In genomic region chr7:25522727-25523126, GRCh38 we compare ENCODE assay signal across 25 cellular contexts.
"Had no signal": no experiment of that assay in that cellular context is flagged by ENCODE, and none has a peak within 500 bp of the region (broad histone marks: within the 10 kb centered on the region; RNA-seq: fewer than 3 reads in every experiment).

No MANE protein-coding gene starts in this region.

- DNase-seq: activated B cell treated with CpG ODN at 0.5 μM for 24 hours; activated CD4-positive, alpha-beta T cell treated with anti-CD3 and anti-CD28 coated beads for 4 hours; activated CD8-positive, alpha-beta memory T cell treated with anti-CD3 and anti-CD28 coated beads for 24 hours; activated CD8-positive, alpha-beta memory T cell treated with anti-CD3 and anti-CD28 coated beads, Interleukin-2, amount 50 U/mL, for 4 hours; activated T-cell treated with anti-CD3 and anti-CD28 coated beads, Interleukin-2, amount 50 U/mL, for 24 hours; amygdala; colonic mucosa; dorsolateral prefrontal cortex; esophagus squamous epithelium; gastrocnemius medialis; hippocampal formation; left ventricle myocardium superior; mammary epithelial cell; natural killer cell; retina; sigmoid colon; stimulated activated CD4-positive, alpha-beta T cell treated with anti-CD3 and anti-CD28 coated beads, Interleukin-15, amount 100 ng/mL, for 24 hours; stimulated activated naive B cell treated with anti-CD40 and anti-IgM and Interleukin-4, amounts not matched to agents 10 μg/mL and 1 μg/mL and 100 μg/mL, for 72 hours; T-helper 9 cell had no signal

- H3K27ac ChIP-seq: colonic mucosa, dorsolateral prefrontal cortex, esophagus squamous epithelium, gastrocnemius medialis, sigmoid colon, thoracic aorta, vagina had no signal

- H3K4me1 Mint-ChIP-seq: natural killer cell had no signal

- ATAC-seq: gastrocnemius medialis; left ventricle myocardium superior; natural killer cell; stimulated activated naive B cell treated with anti-CD40 and anti-IgM and Interleukin-4, amounts not matched to agents 10 μg/mL and 1 μg/mL and 100 μg/mL, for 72 hours had no signal

- H3K9me3 Mint-ChIP-seq: activated B cell treated with CpG ODN at 0.5 μM for 24 hours; activated T-cell treated with anti-CD3 and anti-CD28 coated beads, Interleukin-2, amount 50 U/mL, for 24 hours; mesothelial cell of epicardium; natural killer cell had no signal

- H3K27ac Mint-ChIP-seq: activated B cell treated with CpG ODN at 0.5 μM for 24 hours; activated T-cell treated with anti-CD3 and anti-CD28 coated beads, Interleukin-2, amount 50 U/mL, for 24 hours; mesothelial cell of epicardium; natural killer cell; progenitor cell of endocrine pancreas; stimulated activated naive B cell treated with anti-CD40 and anti-IgM and Interleukin-4, amounts not matched to agents 10 μg/mL and 1 μg/mL and 100 μg/mL, for 72 hours had no signal

- H3K4me3 Mint-ChIP-seq: activated B cell treated with CpG ODN at 0.5 μM for 24 hours; activated T-cell treated with anti-CD3 and anti-CD28 coated beads, Interleukin-2, amount 50 U/mL, for 24 hours; mesothelial cell of epicardium; natural killer cell; stimulated activated naive B cell treated with anti-CD40 and anti-IgM and Interleukin-4, amounts not matched to agents 10 μg/mL and 1 μg/mL and 100 μg/mL, for 72 hours; type B pancreatic cell had no signal

- H3K9me3 ChIP-seq: colonic mucosa, esophagus squamous epithelium, gastrocnemius medialis, sigmoid colon, thoracic aorta, vagina had no signal

- H3K27me3 ChIP-seq: colonic mucosa, esophagus squamous epithelium, gastrocnemius medialis, sigmoid colon, vagina had no signal

- H3K4me3 ChIP-seq: colonic mucosa, dorsolateral prefrontal cortex, esophagus squamous epithelium, gastrocnemius medialis, sigmoid colon, smooth muscle cell, thoracic aorta, vagina had no signal

- H3K36me3 ChIP-seq: colonic mucosa, esophagus squamous epithelium, gastrocnemius medialis, sigmoid colon, thoracic aorta, vagina had no signal

- H3K36me3 Mint-ChIP-seq: mesothelial cell of epicardium, natural killer cell, type B pancreatic cell had no signal

- H3K4me1 ChIP-seq: colonic mucosa, esophagus squamous epithelium, gastrocnemius medialis, sigmoid colon, vagina had no signal

- H3K4me2 ChIP-seq: smooth muscle cell had no signal
